ENCODE assay signal across 28 cellular contexts in the genomic region with DNA sequence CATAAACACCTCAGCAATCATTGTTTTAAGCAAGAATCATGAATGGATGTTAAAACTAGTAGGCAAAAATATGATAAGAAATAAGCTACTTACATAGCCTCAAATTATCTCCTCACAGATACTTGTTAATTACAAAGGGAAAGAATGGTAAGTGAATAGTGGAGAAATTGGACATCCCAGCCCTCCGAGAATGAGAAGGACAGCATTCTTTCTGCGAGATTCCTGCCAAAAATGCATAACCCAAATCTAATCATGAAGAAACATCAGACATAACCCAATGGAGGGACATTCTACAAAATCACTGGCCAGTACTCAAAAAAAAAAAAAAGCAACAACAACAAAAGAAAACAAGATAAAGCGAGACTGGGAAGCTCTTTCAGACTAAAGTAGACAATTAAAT. TPM values are rescaled to one million over a fixed set of nuclear protein-coding genes. Genes with fewer than 3 reads are reported as not detected.
"Had no signal": no experiment of that assay in that cellular context is flagged by ENCODE, and none has a peak within 500 bp of the region (broad histone marks: within the 10 kb centered on the region; RNA-seq: fewer than 3 reads in every experiment).

No MANE protein-coding gene starts in this region.

- DNase-seq: activated B cell treated with CpG ODN at 0.5 μM for 24 hours; activated CD4-positive, alpha-beta T cell treated with anti-CD3 and anti-CD28 coated beads, Interleukin-2, amount 50 U/mL, for 1 hour; activated CD8-positive, alpha-beta T cell treated with anti-CD3 and anti-CD28 coated beads for 36 hours; activated gamma-delta T cell treated with Interleukin-2 at 50 U/mL for 16 hours; activated naive CD4-positive, alpha-beta T cell treated with anti-CD3 and anti-CD28 coated beads, Interleukin-2, amount 50 U/mL, for 16 hours; activated T-cell treated with anti-CD3 and anti-CD28 coated beads, Interleukin-2, amount 50 U/mL, for 4 hours; amygdala; body of pancreas; colonic mucosa; effector memory CD4-positive, alpha-beta T cell; foreskin keratinocyte; heart left ventricle; hypothalamus; immature natural killer cell; kidney; naive B cell; nephron progenitor cell; right lobe of liver; stimulated activated CD4-positive, alpha-beta T cell treated with anti-CD3 and anti-CD28 coated beads, Interleukin-12 subunit alpha, Interleukin-12 subunit beta, amount 100 ng/mL, for 4 hours; stimulated activated CD4-positive, alpha-beta T cell treated with anti-CD3 and anti-CD28 coated beads, Interleukin-4, amount 100 ng/mL, for 1 hour; stimulated activated naive CD8-positive, alpha-beta T cell treated with anti-CD3 and anti-CD28 coated beads, Interleukin-15, Interleukin-2, amounts not matched to agents 100 U/mL and 50 U/mL, for 24 hours; T-helper 1 cell had no signal

- H3K36me3 ChIP-seq: colonic mucosa, heart left ventricle, neutrophil, right lobe of liver, thoracic aorta had no signal

- H3K4me1 ChIP-seq: colonic mucosa, foreskin keratinocyte, right lobe of liver had no signal

- H3K4me3 ChIP-seq: body of pancreas, colonic mucosa, dorsolateral prefrontal cortex, heart left ventricle, right lobe of liver, skin epidermis, thoracic aorta had no signal

- H3K27ac ChIP-seq: body of pancreas, colonic mucosa, dorsolateral prefrontal cortex, foreskin keratinocyte, heart left ventricle, neutrophil, right lobe of liver, thoracic aorta had no signal

- FAIRE-seq: kidney had no signal

- H3K9me3 ChIP-seq: body of pancreas, colonic mucosa, neutrophil, right lobe of liver, thoracic aorta had no signal

- ATAC-seq: activated CD8-positive, alpha-beta T cell treated with anti-CD3 and anti-CD28 coated beads for 36 hours; activated T-cell treated with anti-CD3 and anti-CD28 coated beads, Interleukin-2, amount 50 U/mL, for 4 hours; activated T-helper 17 cell treated with anti-CD3 and anti-CD28 coated beads, Interleukin-2, amount 50 U/mL, for 72 hours; body of pancreas; foreskin keratinocyte; heart left ventricle; left colon; right lobe of liver; stimulated activated naive CD8-positive, alpha-beta T cell treated with anti-CD3 and anti-CD28 coated beads, Interleukin-15, Interleukin-2, amounts not matched to agents 100 U/mL and 50 U/mL, for 24 hours had no signal

- H3K27me3 ChIP-seq: body of pancreas, colonic mucosa, right lobe of liver had no signal

RNA-seq across cellular contexts. Expression of gene GLI2, which starts 58.0 kb away (rescaled TPM):
- polyA plus RNA-seq: immature natural killer cell had no signal
